In genomic region chr19:13017306-13018036, GRCh38 we compare ENCODE assay signal across 16 cellular contexts. TPM values are rescaled to one million over a fixed set of nuclear protein-coding genes. Genes with fewer than 3 reads are reported as not detected.
A peak's percentile ranks its signal among the peaks of the same experiment; 100 is the strongest.
DNase-seq lines count a peak whose midpoint lies in the region; ATAC-seq, FAIRE-seq and TF ChIP-seq lines count a peak whose summit lies in the region.
"Had no signal": no experiment of that assay in that cellular context is flagged by ENCODE, and none has a peak within 500 bp of the region (broad histone marks: within the 10 kb centered on the region; RNA-seq: fewer than 3 reads in every experiment).

No MANE protein-coding gene starts in this region.

- FAIRE-seq in HepG2 (lab: Jason Lieb, UNC), result no peak
- FAIRE-seq: urothelium cell line had no signal

- POLR2A ChIA-PET in HepG2 (lab: Yijun Ruan, JAX), result interaction anchor here (1.4 kb wide), 1 partner anchor 44 kb away, joined by 3 read pairs; no protein-coding TSS in a partner anchor

- H3K4me1 ChIP-seq in Peyer's patch, result peaks cover 0 to 78% (median 5%) of the 10 kb centered on the region in 4 donors
- peaks cover 38% of the 10 kb centered on the region for H3K4me1 ChIP-seq in fibroblast of lung (ENCODE audit: control insufficient read depth, extremely low read depth, insufficient read depth, low read length)
- peaks cover 72% of the 10 kb centered on the region for H3K4me1 ChIP-seq in psoas muscle
- H3K4me1 ChIP-seq in HepG2 (ENCODE audit: insufficient read depth, low read length), result peaks cover 58% of the 10 kb centered on the region

- H3K4me3 ChIP-seq in Peyer's patch, result no peak overlapping the region
- peak overlapping the region; percentile 5 to 53 (median 30) for H3K4me3 ChIP-seq in fibroblast of lung (replicated peaks in 1 of 4; ENCODE audit: control extremely low read depth in 1 of 4, insufficient read depth in 1 of 4, low read depth in 3 of 4, low read length in 4 of 4)
- H3K4me3 ChIP-seq in psoas muscle, result peak overlapping the region; percentile 57
- H3K4me3 ChIP-seq in HepG2 (replicated peaks in 1 of 3; ENCODE audit: insufficient read depth in 1 of 3, low read depth in 2 of 3, low read length in 3 of 3), result no peak overlapping the region

- H2AFZ ChIP-seq in fibroblast of lung (ENCODE audit: low read length) (no peak overlapping the region), HepG2 (ENCODE audit: low read length) (no peak overlapping the region)

- H4K20me1 ChIP-seq in fibroblast of lung (ENCODE audit: control insufficient read depth, extremely low read depth, insufficient read depth, low read length) (no peaks in the 10 kb centered on the region), HepG2 (ENCODE audit: insufficient read depth, low read length) (no peaks in the 10 kb centered on the region)

- no TSS peak for BruUV-seq in HepG2 (replicated peaks; lab: Mats Ljungman, UMichigan)

- no peak for TF ChIP-seq EP300 in HepG2 (IDR thresholded peaks at IDR 0.05; ENCODE audit: low read depth in 2 of 2, low read length in 2 of 2)
- no peak for TF ChIP-seq EP300 in HepG2 (CRISPR knock-in tag; IDR thresholded peaks at IDR 0.05; ENCODE audit: borderline replicate concordance)

- in situ Hi-C loops in HepG2 (cut with HindIII; ENCODE audit: extremely low pct_ligation_motif_present, low pct_unique_long_range_greater_than_20kb), result no loop called here

- H3K27ac ChIP-seq in 22Rv1 (peak overlapping the region; percentile 99), Peyer's patch (peak overlapping the region; percentile 39 to 92 (median 58)), fibroblast of lung (ENCODE audit: insufficient read depth, low read length) (peak overlapping the region; percentile 86), psoas muscle (peak overlapping the region; percentile 99), HepG2 (ENCODE audit: extremely low read length, insufficient read depth, low read length) (no peak overlapping the region)
- H3K27ac ChIP-seq: neutrophil had no signal

- no peak for TF ChIP-seq RAD21 in HepG2 (CRISPR knock-in tag; IDR thresholded peaks at IDR 0.05)

- TF ChIP-seq POLR2A in Peyer's patch (IDR thresholded peaks at IDR 0.05), result no peak
- no peak for TF ChIP-seq POLR2A in HepG2 (IDR thresholded peaks at IDR 0.05; ENCODE audit: insufficient read depth in 1 of 2, low read depth in 2 of 2, low read length in 2 of 2)

- intact Hi-C loops in psoas muscle (cut with DNase I) (loop anchor here in 1 of 2 donors (2.0 kb wide), 1 partner anchor 21 kb away; no protein-coding TSS in a partner anchor), HepG2 (cut with micrococcal nuclease; ENCODE audit: unreplicated experiment) (no loop called here)

- WGBS in psoas muscle, 3 donors, result 22 to 32% (median 23%) methylated on average over 14 of the region's 14 CpGs
- WGBS in HepG2 (ENCODE audit: low lambda C conversion rate), result 97% methylated on average over 14 of the region's 14 CpGs

- ATAC-seq in psoas muscle (peak in 1 of 4 donors; percentile 23), HepG2 (no peak)

- H3K27me3 ChIP-seq in Peyer's patch (no peaks in the 10 kb centered on the region), fibroblast of lung (ENCODE audit: control insufficient read depth, insufficient read depth, low read length) (no peaks in the 10 kb centered on the region), psoas muscle (ENCODE audit: insufficient read depth in 3 of 3, low read length in 2 of 3) (no peaks in the 10 kb centered on the region), HepG2 (ENCODE audit: control insufficient read depth in 1 of 2, insufficient read depth in 2 of 2, low read length in 2 of 2) (no peaks in the 10 kb centered on the region)

- no peak overlapping the region for H3K9ac ChIP-seq in fibroblast of lung (ENCODE audit: insufficient read depth, low read length)
- H3K9ac ChIP-seq in HepG2 (ENCODE audit: insufficient read depth, low read depth, low read length), result no peak overlapping the region

- TF ChIP-seq CTCF in 22Rv1 (IDR thresholded peaks at IDR 0.05) (no peak), Peyer's patch (IDR thresholded peaks at IDR 0.05) (no peak), fibroblast of lung (conservative IDR thresholded peaks at IDR 0.05 in 1 of 2, IDR thresholded peaks at IDR 0.05 in 1 of 2; ENCODE audit: low read depth in 1 of 2, low read length in 2 of 2) (no peak), psoas muscle (IDR thresholded peaks at IDR 0.05) (no peak), HepG2 (CRISPR knock-in tag; IDR thresholded peaks at IDR 0.05) (no peak)

- H3K79me2 ChIP-seq in fibroblast of lung (ENCODE audit: control insufficient read depth, insufficient read depth, low read length), result peaks cover 94% of the 10 kb centered on the region
- peaks cover 43% of the 10 kb centered on the region for H3K79me2 ChIP-seq in HepG2 (ENCODE audit: insufficient read depth, low read length)

- DNase-seq in Peyer's patch (no peak), fibroblast of lung (ENCODE audit: low read depth in 2 of 2) (peak in 1 of 2 donors; percentile 16), psoas muscle (no peak), SK-N-DZ (ENCODE audit: low spot score) (no peak), HK-2 (ENCODE audit: unreplicated experiment) (no peak), HepG2 (ENCODE audit: low spot score) (no peak)
- no peak for DNase-seq in activated naive CD4-positive, alpha-beta T cell treated with Interleukin-2 at 50 U/mL for 16 hours
- DNase-seq: activated CD4-positive, alpha-beta T cell treated with anti-CD3 and anti-CD28 coated beads for 1 hour; activated gamma-delta T cell treated with Interleukin-2 at 50 U/mL for 16 hours; effector CD4-positive, alpha-beta T cell; GDM1; stimulated activated CD4-positive, alpha-beta T cell treated with anti-CD3 and anti-CD28 coated beads, Interleukin-4, amount 100 ng/mL, for 4 hours had no signal

- H3K36me3 ChIP-seq in Peyer's patch (no peaks in the 10 kb centered on the region), fibroblast of lung (ENCODE audit: control insufficient read depth, insufficient read depth, low read length) (no peaks in the 10 kb centered on the region), psoas muscle (ENCODE audit: insufficient read depth in 1 of 2, low read depth in 1 of 2) (no peaks in the 10 kb centered on the region), HepG2 (replicated peaks in 1 of 2; ENCODE audit: control insufficient read depth in 1 of 2, insufficient read depth in 2 of 2, low read length in 2 of 2) (peaks cover 0 to 2% of the 10 kb centered on the region in 2 experiments; a peak in 1 of 5 replicates)
- H3K36me3 ChIP-seq: neutrophil had no signal

- CTCF ChIA-PET in HepG2 (lab: Yijun Ruan, JAX; ENCODE audit: low intra/inter-chr PET ratio, low total read pairs), result no interaction called here

- peak overlapping the region; percentile 98 for H3K4me2 ChIP-seq in fibroblast of lung (ENCODE audit: extremely low read depth, insufficient read depth, low read length)
- no peak overlapping the region for H3K4me2 ChIP-seq in HepG2 (ENCODE audit: low read depth, low read length)

- H3K9me3 ChIP-seq in Peyer's patch, result no peaks in the 10 kb centered on the region
- H3K9me3 ChIP-seq in fibroblast of lung (ENCODE audit: control insufficient read depth, insufficient read depth, low read depth, low read length), result no peaks in the 10 kb centered on the region
- H3K9me3 ChIP-seq in psoas muscle, result no peaks in the 10 kb centered on the region
- no peaks in the 10 kb centered on the region for H3K9me3 ChIP-seq in HepG2 (ENCODE audit: low read length)
- H3K9me3 ChIP-seq: neutrophil had no signal

RNA-seq across cellular contexts. Expression of gene NFIX, which starts 22.2 kb away (rescaled TPM):
- total RNA-seq in Peyer's patch (10 to 100 TPM; 13.5 to 56.9 (median 40.0) TPM), fibroblast of lung (55.2 and 74.8 TPM in 2 replicates), psoas muscle (100 to 1,000 TPM; 220 to 347 (median 268) TPM), HepG2 (2016; rRNA removed; fragmentation: Illumina TruSeq; extraction: Trizol) (5.4 and 5.6 TPM in 2 replicates)
- polyA plus RNA-seq in fibroblast of lung (35.7 and 75.9 TPM in 2 replicates), psoas muscle (100 to 1,000 TPM in 1 of 3 donors, 10 to 100 TPM in 2; 22.2 to 158 (median 43.8) TPM), HepG2 (2011; rRNA removed) (3.0 and 3.4 TPM in 2 replicates)
- 139 and 196 TPM in 2 replicates for polyA plus RNA-seq in fibroblast of lung (2012)
- polyA minus RNA-seq in fibroblast of lung (ENCODE audit: low replicate concordance), result 272 and 385 TPM in 2 replicates
- polyA plus RNA-seq in SK-N-DZ (2014; cell fraction: cytosol; rRNA removed), result 0.15 and 0.17 TPM in 2 replicates
- 0.09 and 0.22 TPM in 2 replicates for polyA plus RNA-seq in SK-N-DZ (2014; cell fraction: nucleus; rRNA removed)
- total RNA-seq in HepG2 (2016; cell fraction: cytosol; rRNA removed; fragmentation: Illumina TruSeq; extraction: Trizol; ENCODE audit: low read depth), result 16.3 and 20.2 TPM in 2 replicates
- total RNA-seq in HepG2 (2016; cell fraction: insoluble cytoplasmic fraction; rRNA removed; fragmentation: Illumina TruSeq; extraction: Trizol), result 4.6 and 4.7 TPM in 2 replicates
- 6.7 and 9.2 TPM in 2 replicates for total RNA-seq in HepG2 (2016; cell fraction: membrane; rRNA removed; fragmentation: Illumina TruSeq; extraction: Trizol)
- 4.9 and 6.0 TPM in 2 replicates for total RNA-seq in HepG2 (2016; cell fraction: nucleus; rRNA removed; fragmentation: Illumina TruSeq; extraction: Trizol)
- 1.4 and 1.6 TPM in 2 replicates for polyA plus RNA-seq in HepG2 (2011; cell fraction: cytosol; rRNA removed)
- 11.0 and 14.0 TPM in 2 replicates for polyA plus RNA-seq in HepG2 (2011; cell fraction: nucleus; rRNA removed)
- 9.0 and 12.2 TPM in 2 replicates for polyA plus RNA-seq in HepG2 (2012)
- 0.70 and 0.93 TPM in 2 replicates for polyA plus RNA-seq in HepG2 (2016; cell fraction: cytosol; fragmentation: Illumina TruSeq; extraction: Trizol; ENCODE audit: low read depth)
- 8.8 and 11.9 TPM in 2 replicates for polyA plus RNA-seq in HepG2 (2016; cell fraction: insoluble cytoplasmic fraction; fragmentation: Illumina TruSeq; extraction: Trizol; ENCODE audit: low read depth)
- polyA plus RNA-seq in HepG2 (2016; cell fraction: membrane; fragmentation: Illumina TruSeq; extraction: Trizol; ENCODE audit: low read depth), result 3.1 and 4.9 TPM in 2 replicates
- 14.6 and 14.7 TPM in 2 replicates for polyA plus RNA-seq in HepG2 (2016; cell fraction: nucleus; fragmentation: Illumina TruSeq; extraction: Trizol; ENCODE audit: insufficient read depth, low read depth)
- polyA minus RNA-seq in HepG2 (2011; rRNA and poly(A)+ RNA removed; ENCODE audit: low replicate concordance), result 0.82 and 6.2 TPM in 2 replicates
- polyA minus RNA-seq in HepG2 (2011; cell fraction: cytosol; rRNA and poly(A)+ RNA removed), result 5.0 and 6.2 TPM in 2 replicates
- 6.8 and 7.7 TPM in 2 replicates for polyA minus RNA-seq in HepG2 (2011; cell fraction: nucleus; rRNA and poly(A)+ RNA removed)

RNA-seq across cellular contexts. Expression of gene DAND5, which starts 48.1 kb away (rescaled TPM):
- total RNA-seq in Peyer's patch (1 to 10 TPM in 1 of 4 donors, not detected in 3; 2.1 TPM), fibroblast of lung (not detected in 2 replicates), psoas muscle (under 1 TPM in 1 of 4 donors, not detected in 3; 0.26 TPM), HepG2 (2016; rRNA removed; fragmentation: Illumina TruSeq; extraction: Trizol) (not detected in 2 replicates)
- polyA plus RNA-seq in fibroblast of lung (0.03 TPM in 1 of 2 replicates, not detected in the other), psoas muscle (not detected), HepG2 (2011; rRNA removed) (0.04 TPM in 1 of 2 replicates, not detected in the other)
- polyA plus RNA-seq in fibroblast of lung (2012), result not detected in 2 replicates
- not detected in 2 replicates for polyA minus RNA-seq in fibroblast of lung (ENCODE audit: low replicate concordance)
- not detected in 2 replicates for polyA plus RNA-seq in SK-N-DZ (2014; cell fraction: cytosol; rRNA removed)
- not detected in 2 replicates for polyA plus RNA-seq in SK-N-DZ (2014; cell fraction: nucleus; rRNA removed)
- not detected in 2 replicates for total RNA-seq in HepG2 (2016; cell fraction: cytosol; rRNA removed; fragmentation: Illumina TruSeq; extraction: Trizol; ENCODE audit: low read depth)
- total RNA-seq in HepG2 (2016; cell fraction: insoluble cytoplasmic fraction; rRNA removed; fragmentation: Illumina TruSeq; extraction: Trizol), result not detected in 2 replicates
- not detected in 2 replicates for total RNA-seq in HepG2 (2016; cell fraction: membrane; rRNA removed; fragmentation: Illumina TruSeq; extraction: Trizol)
- not detected in 2 replicates for total RNA-seq in HepG2 (2016; cell fraction: nucleus; rRNA removed; fragmentation: Illumina TruSeq; extraction: Trizol)
- polyA plus RNA-seq in HepG2 (2011; cell fraction: cytosol; rRNA removed), result 0.03 and 0.04 TPM in 2 replicates
- 0.10 and 0.13 TPM in 2 replicates for polyA plus RNA-seq in HepG2 (2011; cell fraction: nucleus; rRNA removed)
- polyA plus RNA-seq in HepG2 (2012), result not detected in 2 replicates
- polyA plus RNA-seq in HepG2 (2016; cell fraction: cytosol; fragmentation: Illumina TruSeq; extraction: Trizol; ENCODE audit: low read depth), result not detected in 2 replicates
- polyA plus RNA-seq in HepG2 (2016; cell fraction: insoluble cytoplasmic fraction; fragmentation: Illumina TruSeq; extraction: Trizol; ENCODE audit: low read depth), result not detected in 2 replicates
- not detected in 2 replicates for polyA plus RNA-seq in HepG2 (2016; cell fraction: membrane; fragmentation: Illumina TruSeq; extraction: Trizol; ENCODE audit: low read depth)
- not detected in 2 replicates for polyA plus RNA-seq in HepG2 (2016; cell fraction: nucleus; fragmentation: Illumina TruSeq; extraction: Trizol; ENCODE audit: insufficient read depth, low read depth)
- 0.40 TPM in 1 of 2 replicates, not detected in the other for polyA minus RNA-seq in HepG2 (2011; rRNA and poly(A)+ RNA removed; ENCODE audit: low replicate concordance)
- polyA minus RNA-seq in HepG2 (2011; cell fraction: cytosol; rRNA and poly(A)+ RNA removed), result not detected in 2 replicates
- not detected in 2 replicates for polyA minus RNA-seq in HepG2 (2011; cell fraction: nucleus; rRNA and poly(A)+ RNA removed)
- total RNA-seq: LHCN-M2 had no signal

Comparison
In these comparisons a context has a peak if more than half of its experiments do, and no peak if none do; other contexts are left out.
1. H3K4me3 ChIP-seq: peak in fibroblast of lung (4 of 4) and psoas muscle (single experiment); none in Peyer's patch (0 of 4) and HepG2 (0 of 3).